ENCODE assay signal across 1 cellular context in genomic region chrX:107686792-107687191, GRCh38.
TF ChIP-seq lines count a peak whose summit lies in the region.

No MANE protein-coding gene starts in this region.

TF ChIP-seq in IMR-90, 13 proteins besides CTCF, POLR2A, EP300 and RAD21:
- TF ChIP-seq MAFK (IDR thresholded peaks at IDR 0.05; ENCODE audit: low read depth, low read length) = no peak
- no peak for TF ChIP-seq MXI1 (IDR thresholded peaks at IDR 0.05; ENCODE audit: borderline replicate concordance, low read depth, low read length)
- TF ChIP-seq NFE2L2 (IDR thresholded peaks at IDR 0.05; ENCODE audit: low read depth, low read length) = no peak
- TF ChIP-seq CHD1 (IDR thresholded peaks at IDR 0.05; ENCODE audit: low read depth, low read length) = no peak
- TF ChIP-seq BHLHE40 (IDR thresholded peaks at IDR 0.05; ENCODE audit: low read depth, low read length) = no peak
- TF ChIP-seq RCOR1 (IDR thresholded peaks at IDR 0.05; ENCODE audit: insufficient replicate concordance, low read length) = no peak
